ENCODE assay signal across 1 cellular context in genomic region chr12:50505386-50505827, GRCh38.
TF ChIP-seq lines count a peak whose summit lies in the region.

No MANE protein-coding gene starts in this region.

TF ChIP-seq in endothelial cell of umbilical vein, 7 proteins besides CTCF, POLR2A, EP300 and RAD21 (continued from another document):
- TF ChIP-seq POLR2AphosphoS5 (IDR thresholded peaks at IDR 0.05; ENCODE audit: insufficient read depth, low read depth, low read length): no peak
- TF ChIP-seq FOS (IDR thresholded peaks at IDR 0.05; ENCODE audit: borderline replicate concordance, insufficient read depth, low read length): no peak
- no peak for TF ChIP-seq EZH2 (IDR thresholded peaks at IDR 0.05; ENCODE audit: borderline replicate concordance, low read depth, low read length, severe bottlenecking)
- TF ChIP-seq GATA2 (IDR thresholded peaks at IDR 0.05; ENCODE audit: insufficient read depth, insufficient read length, low read depth, low read length): no peak
